ENCODE assay signal across 8 cellular contexts in the genomic region with DNA sequence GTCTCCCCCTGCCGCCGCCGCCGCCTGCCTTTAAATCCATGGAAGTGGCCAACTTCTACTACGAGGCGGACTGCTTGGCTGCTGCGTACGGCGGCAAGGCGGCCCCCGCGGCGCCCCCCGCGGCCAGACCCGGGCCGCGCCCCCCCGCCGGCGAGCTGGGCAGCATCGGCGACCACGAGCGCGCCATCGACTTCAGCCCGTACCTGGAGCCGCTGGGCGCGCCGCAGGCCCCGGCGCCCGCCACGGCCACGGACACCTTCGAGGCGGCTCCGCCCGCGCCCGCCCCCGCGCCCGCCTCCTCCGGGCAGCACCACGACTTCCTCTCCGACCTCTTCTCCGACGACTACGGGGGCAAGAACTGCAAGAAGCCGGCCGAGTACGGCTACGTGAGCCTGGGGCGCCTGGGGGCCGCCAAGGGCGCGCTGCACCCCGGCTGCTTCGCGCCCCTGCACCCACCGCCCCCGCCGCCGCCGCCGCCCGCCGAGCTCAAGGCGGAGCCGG. TPM values are rescaled to one million over a fixed set of nuclear protein-coding genes. Genes with fewer than 3 reads are reported as not detected.
DNase-seq lines count a peak whose midpoint lies in the region; ATAC-seq and TF ChIP-seq lines count a peak whose summit lies in the region.

No MANE protein-coding gene starts in this region.

- H3K9ac ChIP-seq in NT2/D1 (ENCODE audit: insufficient read length, low read depth), result peak overlapping the region; percentile 98

- H3K9me3 ChIP-seq in NT2/D1 (ENCODE audit: insufficient read depth, low read length) (no peaks in the 10 kb centered on the region), neutrophil (no peaks in the 10 kb centered on the region), tibial artery (no peaks in the 10 kb centered on the region)

- H3K4me1 ChIP-seq in NT2/D1 (ENCODE audit: insufficient read depth, insufficient read length) (peaks cover 28% of the 10 kb centered on the region), neutrophil (ENCODE audit: control insufficient read depth in 1 of 2, insufficient read depth in 1 of 2, low read depth in 1 of 2, low read length in 1 of 2) (peaks cover 72 to 74% of the 10 kb centered on the region in 2 experiments), tibial artery (peaks cover 0 to 43% (median 34%) of the 10 kb centered on the region in 4 donors)

- ATAC-seq in HG02642 (IDR thresholded peaks at IDR 0.05; ENCODE audit: poor library complexity, unreplicated experiment), result peak; percentile 34
- peak; percentile 19 to 22 for ATAC-seq in activated T-cell treated with anti-CD3 and anti-CD28 coated beads, Interleukin-2, amount 50 U/mL, for 4 hours

- TF ChIP-seq CTCF in fibroblast of mammary gland (conservative IDR thresholded peaks at IDR 0.05; ENCODE audit: control insufficient read depth, insufficient read depth, low read depth, low read length), result no peak
- TF ChIP-seq CTCF in neutrophil (IDR thresholded peaks at IDR 0.05), result no peak
- no peak for TF ChIP-seq CTCF in tibial artery (IDR thresholded peaks at IDR 0.05)

- H3K4me3 ChIP-seq in NT2/D1 (ENCODE audit: insufficient read length, low read depth) (peak overlapping the region; percentile 95), fibroblast of mammary gland (ENCODE audit: control insufficient read depth, low read depth, low read length) (peak overlapping the region; percentile 95), neutrophil (ENCODE audit: low read depth in 1 of 2, low read length in 1 of 2) (peak overlapping the region; percentile 87 to 93), tibial artery (peak overlapping the region; percentile 59 to 88)

- DNase-seq in GM03348 (ENCODE audit: low spot score) (peak; percentile 73), NT2/D1 (ENCODE audit: low read depth, low spot score) (no peak), fibroblast of mammary gland (ENCODE audit: low read depth) (peak; percentile 29), tibial artery (peak; percentile 59 to 81), NCI-H2081 treated with DMSO at 0.1 percent for 48 hours (lab: John Stamatoyannopoulos, UW) (no peak)
- DNase-seq in activated T-cell treated with anti-CD3 and anti-CD28 coated beads, Interleukin-2, amount 50 U/mL, for 4 hours, result peak; percentile 58

- peaks cover 26% of the 10 kb centered on the region for H3K4me1 Mint-ChIP-seq in activated T-cell treated with anti-CD3 and anti-CD28 coated beads, Interleukin-2, amount 50 U/mL, for 4 hours (ENCODE audit: low read depth)

- intact Hi-C loops in tibial artery (cut with DNase I; ENCODE audit: low total_unique reads), result loop anchor here (5.0 kb wide), 2 partner anchors 116 to 206 kb away; no protein-coding TSS in a partner anchor

- no peaks in the 10 kb centered on the region for H3K27me3 ChIP-seq in NT2/D1 (ENCODE audit: insufficient read depth, insufficient read length)
- no peaks in the 10 kb centered on the region for H3K27me3 ChIP-seq in neutrophil
- H3K27me3 ChIP-seq in tibial artery, result no peaks in the 10 kb centered on the region

- H3K27me3 Mint-ChIP-seq in activated T-cell treated with anti-CD3 and anti-CD28 coated beads, Interleukin-2, amount 50 U/mL, for 4 hours (ENCODE audit: low read depth), result peaks cover 1% of the 10 kb centered on the region

- H3K27ac ChIP-seq in neutrophil (peak overlapping the region; percentile 100), tibial artery (peak overlapping the region; percentile 96 to 98)

- no peaks in the 10 kb centered on the region for H3K9me3 Mint-ChIP-seq in activated T-cell treated with anti-CD3 and anti-CD28 coated beads, Interleukin-2, amount 50 U/mL, for 4 hours

- H3K36me3 Mint-ChIP-seq in activated T-cell treated with anti-CD3 and anti-CD28 coated beads, Interleukin-2, amount 50 U/mL, for 4 hours (ENCODE audit: insufficient read depth), result peaks cover 7% of the 10 kb centered on the region

- peak overlapping the region; percentile 75 for H3K4me3 Mint-ChIP-seq in activated T-cell treated with anti-CD3 and anti-CD28 coated beads, Interleukin-2, amount 50 U/mL, for 4 hours

- H3K36me3 ChIP-seq in NT2/D1 (ENCODE audit: insufficient read depth, insufficient read length, low read length) (peaks cover 20% of the 10 kb centered on the region), neutrophil (peaks cover 31% of the 10 kb centered on the region), tibial artery (peaks cover 28 to 45% (median 29%) of the 10 kb centered on the region in 3 donors)

RNA-seq across cellular contexts. Expression of a gene that starts 0.5 kb away (rescaled TPM):
- total RNA-seq in activated T-cell treated with anti-CD3 and anti-CD28 coated beads, Interleukin-2, amount 50 U/mL, for 4 hours, result 10 to 100 TPM; 32.8 to 36.6 (median 35.2) TPM

RNA-seq across cellular contexts. Expression of a gene that starts 37.6 kb away (rescaled TPM):
- 10 to 100 TPM; 21.6 to 22.5 (median 21.9) TPM for total RNA-seq in activated T-cell treated with anti-CD3 and anti-CD28 coated beads, Interleukin-2, amount 50 U/mL, for 4 hours

Comparison
In these comparisons a context has a peak if more than half of its experiments do, and no peak if none do; other contexts are left out.
1. DNase-seq: peak in GM03348 (single experiment), activated T-cell treated with anti-CD3 and anti-CD28 coated beads, Interleukin-2, amount 50 U/mL, for 4 hours (single experiment), fibroblast of mammary gland (single experiment) and tibial artery (2 of 2); none in NT2/D1 (single experiment) and NCI-H2081 treated with DMSO at 0.1 percent for 48 hours (single experiment).
2. Peak in every context shown above with its lines, with median percentiles within 50 percentile points of each other: H3K4me3 ChIP-seq.